8 cellular contexts compared by ENCODE assay signal in genomic region chr19:13794752-13795589, GRCh38. TPM values are rescaled to one million over a fixed set of nuclear protein-coding genes. Genes with fewer than 3 reads are reported as not detected.
DNase-seq lines count a peak whose midpoint lies in the region; ATAC-seq, FAIRE-seq and TF ChIP-seq lines count a peak whose summit lies in the region.

Gene ZSWIM4, plus strand, starts transcription at chr19:13795443. Its CDS starts 206 bp downstream, at chr19:13795649.

- H3K27ac Mint-ChIP-seq in type B pancreatic cell, result peak within 1 kb of the TSS; percentile 100

- no peaks in the 10 kb centered on the region for H3K27me3 Mint-ChIP-seq in type B pancreatic cell

- H3K4me1 ChIP-seq in adrenal gland (replicated peaks in 1 of 2) (peaks cover 22 to 33% of the 10 kb centered on the region in 2 donors), heart left ventricle (peaks cover 0 to 38% (median 21%) of the 10 kb centered on the region in 12 donors)

- peak; percentile 90 for FAIRE-seq in GM12892 (lab: Jason Lieb, UNC)

- intact Hi-C loops in adrenal gland (cut with DNase I) (loop anchor here in 1 of 2 donors (5.0 kb wide), 1 partner anchor 67 kb away; no protein-coding TSS in a partner anchor), heart left ventricle (cut with DNase I) (loop anchor here in 8 of 10 donors (5.0 kb wide), 4 partner anchors 32 to 67 kb away; no protein-coding TSS in a partner anchor)

- H3K36me3 Mint-ChIP-seq in type B pancreatic cell, result no peaks in the 10 kb centered on the region

- DNase-seq in GM12892 (ENCODE audit: insufficient read length) (peak; percentile 97), NCI-H1436 (lab: John Stamatoyannopoulos, UW) (peak; percentile 97), SW480 (ENCODE audit: low spot score) (peak; percentile 98), adrenal gland (peak; percentile 99 to 100 (median 100)), heart left ventricle (peak; percentile 99 to 100 (median 100)), pons (ENCODE audit: low spot score) (peak; percentile 99), type B pancreatic cell (ENCODE audit: extremely low spot score, unreplicated experiment) (peak; percentile 99)

- H3K4me3 ChIP-seq in adrenal gland (peak within 1 kb of the TSS; percentile 7 to 92 (median 45)), heart left ventricle (peak within 1 kb of the TSS; percentile 55 to 92 (median 80))

- TF ChIP-seq CTCF in adrenal gland (IDR thresholded peaks at IDR 0.05) (no peak), heart left ventricle (IDR thresholded peaks at IDR 0.05) (peak in 1 of 12 donors; percentile 11), type B pancreatic cell (conservative IDR thresholded peaks at IDR 0.05) (no peak)

- peaks cover 21% of the 10 kb centered on the region for H3K4me1 Mint-ChIP-seq in type B pancreatic cell (ENCODE audit: unreplicated experiment)

- H3K36me3 ChIP-seq in adrenal gland (replicated peaks in 1 of 2) (peaks cover 0 to 3% of the 10 kb centered on the region in 2 donors), heart left ventricle (peaks cover 0 to 5% (median 0%) of the 10 kb centered on the region in 9 donors)

- H3K9me3 Mint-ChIP-seq in type B pancreatic cell, result no peaks in the 10 kb centered on the region

- 1 to 2% (median 1%) methylated on average over 13 to 70 of the region's 71 CpGs for WGBS in adrenal gland, 4 donors
- WGBS in heart left ventricle, 4 donors, result 1 to 4% (median 2%) methylated on average over 12 to 71 of the region's 71 CpGs

- H3K9me3 ChIP-seq in adrenal gland (replicated peaks in 1 of 3) (no peaks in the 10 kb centered on the region), heart left ventricle (no peaks in the 10 kb centered on the region)

- peak; percentile 13; the same call in 1 of the 2 replicates for TF ChIP-seq POLR2A in GM12892 (IDR thresholded peaks at IDR 0.05; ENCODE audit: low read depth, low read length)
- TF ChIP-seq POLR2A in adrenal gland (IDR thresholded peaks at IDR 0.05), result peak; percentile 6 to 82
- peak in 1 of 2 donors; percentile 48 for TF ChIP-seq POLR2A in heart left ventricle (IDR thresholded peaks at IDR 0.05)

- ATAC-seq in HG02840 (IDR thresholded peaks at IDR 0.05; ENCODE audit: low FRiP score, unreplicated experiment) (peak; percentile 98), heart left ventricle (peak; percentile 96 to 99 (median 98))

- no peaks in the 10 kb centered on the region for H3K27me3 ChIP-seq in adrenal gland
- H3K27me3 ChIP-seq in heart left ventricle, result no peaks in the 10 kb centered on the region

- peak within 1 kb of the TSS; percentile 98 for H3K4me3 Mint-ChIP-seq in type B pancreatic cell

- H3K27ac ChIP-seq in adrenal gland, result peak within 1 kb of the TSS; percentile 80 to 94 (median 90)
- H3K27ac ChIP-seq in heart left ventricle, result peak within 1 kb of the TSS; percentile 78 to 95 (median 90)

RNA-seq across cellular contexts. Expression of gene ZSWIM4, which starts in this region (rescaled TPM):
- polyA plus RNA-seq in GM12892 (2012; ENCODE audit: missing spikeins), result 1.8 TPM
- total RNA-seq in adrenal gland, result 10 to 100 TPM in 4 of 8 donors, 1 to 10 TPM in 4; 5.8 to 15.4 (median 10.2) TPM
- 1 to 10 TPM; 1.7 to 6.4 (median 3.2) TPM for polyA plus RNA-seq in adrenal gland
- total RNA-seq in heart left ventricle, result 10 to 100 TPM in 1 of 9 donors, 1 to 10 TPM in 8; 2.0 to 10.9 (median 3.4) TPM
- 1 to 10 TPM; 1.3 to 2.7 TPM for polyA plus RNA-seq in heart left ventricle
- total RNA-seq in type B pancreatic cell (ENCODE audit: low replicate concordance), result 15.0 and 15.7 TPM in 2 replicates

Comparison
In these comparisons a context has a peak if more than half of its experiments do, and no peak if none do; other contexts are left out.
1. Peak in every context shown above with its lines: DNase-seq, ATAC-seq, H3K4me3 ChIP-seq and H3K27ac ChIP-seq.